1 cellular context compared by ENCODE assay signal in the genomic region with DNA sequence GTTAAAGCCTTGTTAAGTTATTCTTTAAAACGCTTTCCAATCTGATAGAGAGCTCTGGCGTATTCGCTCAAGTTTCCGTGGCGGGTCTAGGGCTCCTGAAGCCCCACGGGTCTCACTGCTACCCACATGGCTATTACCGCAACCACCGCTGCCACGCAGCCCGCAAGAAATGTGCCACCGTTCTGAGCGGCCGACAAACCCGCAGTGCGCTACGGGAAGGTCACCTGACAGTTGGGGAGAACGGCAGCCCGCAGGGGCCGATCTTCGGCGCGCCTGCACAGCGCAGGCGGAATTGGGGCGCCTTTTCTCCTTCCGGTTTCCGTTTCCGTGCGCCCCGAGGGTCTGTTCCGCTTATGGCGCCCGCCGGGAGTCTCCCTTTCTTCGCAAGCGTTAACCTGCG.
TF ChIP-seq lines count a peak whose summit lies in the region.

No MANE protein-coding gene starts in this region.

TF ChIP-seq in H1, 55 proteins besides CTCF, POLR2A, EP300 and RAD21 (continued from another document):
- TF ChIP-seq, protein P1, sequence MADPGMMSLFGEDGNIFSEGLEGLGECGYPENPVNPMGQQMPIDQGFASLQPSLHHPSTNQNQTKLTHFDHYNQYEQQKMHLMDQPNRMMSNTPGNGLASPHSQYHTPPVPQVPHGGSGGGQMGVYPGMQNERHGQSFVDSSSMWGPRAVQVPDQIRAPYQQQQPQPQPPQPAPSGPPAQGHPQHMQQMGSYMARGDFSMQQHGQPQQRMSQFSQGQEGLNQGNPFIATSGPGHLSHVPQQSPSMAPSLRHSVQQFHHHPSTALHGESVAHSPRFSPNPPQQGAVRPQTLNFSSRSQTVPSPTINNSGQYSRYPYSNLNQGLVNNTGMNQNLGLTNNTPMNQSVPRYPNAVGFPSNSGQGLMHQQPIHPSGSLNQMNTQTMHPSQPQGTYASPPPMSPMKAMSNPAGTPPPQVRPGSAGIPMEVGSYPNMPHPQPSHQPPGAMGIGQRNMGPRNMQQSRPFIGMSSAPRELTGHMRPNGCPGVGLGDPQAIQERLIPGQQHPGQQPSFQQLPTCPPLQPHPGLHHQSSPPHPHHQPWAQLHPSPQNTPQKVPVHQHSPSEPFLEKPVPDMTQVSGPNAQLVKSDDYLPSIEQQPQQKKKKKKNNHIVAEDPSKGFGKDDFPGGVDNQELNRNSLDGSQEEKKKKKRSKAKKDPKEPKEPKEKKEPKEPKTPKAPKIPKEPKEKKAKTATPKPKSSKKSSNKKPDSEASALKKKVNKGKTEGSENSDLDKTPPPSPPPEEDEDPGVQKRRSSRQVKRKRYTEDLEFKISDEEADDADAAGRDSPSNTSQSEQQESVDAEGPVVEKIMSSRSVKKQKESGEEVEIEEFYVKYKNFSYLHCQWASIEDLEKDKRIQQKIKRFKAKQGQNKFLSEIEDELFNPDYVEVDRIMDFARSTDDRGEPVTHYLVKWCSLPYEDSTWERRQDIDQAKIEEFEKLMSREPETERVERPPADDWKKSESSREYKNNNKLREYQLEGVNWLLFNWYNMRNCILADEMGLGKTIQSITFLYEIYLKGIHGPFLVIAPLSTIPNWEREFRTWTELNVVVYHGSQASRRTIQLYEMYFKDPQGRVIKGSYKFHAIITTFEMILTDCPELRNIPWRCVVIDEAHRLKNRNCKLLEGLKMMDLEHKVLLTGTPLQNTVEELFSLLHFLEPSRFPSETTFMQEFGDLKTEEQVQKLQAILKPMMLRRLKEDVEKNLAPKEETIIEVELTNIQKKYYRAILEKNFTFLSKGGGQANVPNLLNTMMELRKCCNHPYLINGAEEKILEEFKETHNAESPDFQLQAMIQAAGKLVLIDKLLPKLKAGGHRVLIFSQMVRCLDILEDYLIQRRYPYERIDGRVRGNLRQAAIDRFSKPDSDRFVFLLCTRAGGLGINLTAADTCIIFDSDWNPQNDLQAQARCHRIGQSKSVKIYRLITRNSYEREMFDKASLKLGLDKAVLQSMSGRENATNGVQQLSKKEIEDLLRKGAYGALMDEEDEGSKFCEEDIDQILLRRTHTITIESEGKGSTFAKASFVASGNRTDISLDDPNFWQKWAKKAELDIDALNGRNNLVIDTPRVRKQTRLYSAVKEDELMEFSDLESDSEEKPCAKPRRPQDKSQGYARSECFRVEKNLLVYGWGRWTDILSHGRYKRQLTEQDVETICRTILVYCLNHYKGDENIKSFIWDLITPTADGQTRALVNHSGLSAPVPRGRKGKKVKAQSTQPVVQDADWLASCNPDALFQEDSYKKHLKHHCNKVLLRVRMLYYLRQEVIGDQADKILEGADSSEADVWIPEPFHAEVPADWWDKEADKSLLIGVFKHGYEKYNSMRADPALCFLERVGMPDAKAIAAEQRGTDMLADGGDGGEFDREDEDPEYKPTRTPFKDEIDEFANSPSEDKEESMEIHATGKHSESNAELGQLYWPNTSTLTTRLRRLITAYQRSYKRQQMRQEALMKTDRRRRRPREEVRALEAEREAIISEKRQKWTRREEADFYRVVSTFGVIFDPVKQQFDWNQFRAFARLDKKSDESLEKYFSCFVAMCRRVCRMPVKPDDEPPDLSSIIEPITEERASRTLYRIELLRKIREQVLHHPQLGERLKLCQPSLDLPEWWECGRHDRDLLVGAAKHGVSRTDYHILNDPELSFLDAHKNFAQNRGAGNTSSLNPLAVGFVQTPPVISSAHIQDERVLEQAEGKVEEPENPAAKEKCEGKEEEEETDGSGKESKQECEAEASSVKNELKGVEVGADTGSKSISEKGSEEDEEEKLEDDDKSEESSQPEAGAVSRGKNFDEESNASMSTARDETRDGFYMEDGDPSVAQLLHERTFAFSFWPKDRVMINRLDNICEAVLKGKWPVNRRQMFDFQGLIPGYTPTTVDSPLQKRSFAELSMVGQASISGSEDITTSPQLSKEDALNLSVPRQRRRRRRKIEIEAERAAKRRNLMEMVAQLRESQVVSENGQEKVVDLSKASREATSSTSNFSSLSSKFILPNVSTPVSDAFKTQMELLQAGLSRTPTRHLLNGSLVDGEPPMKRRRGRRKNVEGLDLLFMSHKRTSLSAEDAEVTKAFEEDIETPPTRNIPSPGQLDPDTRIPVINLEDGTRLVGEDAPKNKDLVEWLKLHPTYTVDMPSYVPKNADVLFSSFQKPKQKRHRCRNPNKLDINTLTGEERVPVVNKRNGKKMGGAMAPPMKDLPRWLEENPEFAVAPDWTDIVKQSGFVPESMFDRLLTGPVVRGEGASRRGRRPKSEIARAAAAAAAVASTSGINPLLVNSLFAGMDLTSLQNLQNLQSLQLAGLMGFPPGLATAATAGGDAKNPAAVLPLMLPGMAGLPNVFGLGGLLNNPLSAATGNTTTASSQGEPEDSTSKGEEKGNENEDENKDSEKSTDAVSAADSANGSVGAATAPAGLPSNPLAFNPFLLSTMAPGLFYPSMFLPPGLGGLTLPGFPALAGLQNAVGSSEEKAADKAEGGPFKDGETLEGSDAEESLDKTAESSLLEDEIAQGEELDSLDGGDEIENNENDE (IDR thresholded peaks at IDR 0.05; ENCODE audit: insufficient replicate concordance, low read length), result no peak
- no peak for TF ChIP-seq KDM5A (IDR thresholded peaks at IDR 0.05; ENCODE audit: low read length)
- TF ChIP-seq SIX5 (IDR thresholded peaks at IDR 0.05; ENCODE audit: low read depth, low read length), result no peak
- no peak for TF ChIP-seq SRF (IDR thresholded peaks at IDR 0.05; ENCODE audit: low read depth, low read length)
- no peak for TF ChIP-seq HDAC6 (IDR thresholded peaks at IDR 0.05; ENCODE audit: low read depth, low read length)
- TF ChIP-seq RFX5 (IDR thresholded peaks at IDR 0.05; ENCODE audit: borderline replicate concordance, low read depth, low read length), result no peak
- no peak for TF ChIP-seq NRF1 (IDR thresholded peaks at IDR 0.05; ENCODE audit: low read depth, low read length)
- TF ChIP-seq KDM4A (IDR thresholded peaks at IDR 0.05; ENCODE audit: low read depth, low read length, severe bottlenecking), result no peak
- TF ChIP-seq CEBPB (IDR thresholded peaks at IDR 0.05; ENCODE audit: low read depth, low read length), result no peak
- TF ChIP-seq CBX5 (IDR thresholded peaks at IDR 0.05; ENCODE audit: low read depth, low read length), result no peak
- no peak for TF ChIP-seq EGR1 (IDR thresholded peaks at IDR 0.05; ENCODE audit: borderline replicate concordance, low read depth, low read length)
- TF ChIP-seq, protein P2, sequence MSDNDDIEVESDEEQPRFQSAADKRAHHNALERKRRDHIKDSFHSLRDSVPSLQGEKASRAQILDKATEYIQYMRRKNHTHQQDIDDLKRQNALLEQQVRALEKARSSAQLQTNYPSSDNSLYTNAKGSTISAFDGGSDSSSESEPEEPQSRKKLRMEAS (IDR thresholded peaks at IDR 0.05), result no peak
